ENCODE assay signal across 18 cellular contexts in genomic region chr22:28935140-28935539, GRCh38. TPM values are rescaled to one million over a fixed set of nuclear protein-coding genes. Genes with fewer than 3 reads are reported as not detected.
DNase-seq lines count a peak whose midpoint lies in the region; ATAC-seq, FAIRE-seq and TF ChIP-seq lines count a peak whose summit lies in the region.
"Had no signal": no experiment of that assay in that cellular context is flagged by ENCODE, and none has a peak within 500 bp of the region (broad histone marks: within the 10 kb centered on the region; RNA-seq: fewer than 3 reads in every experiment).

No MANE protein-coding gene starts in this region.

- no peak for DNase-seq in K562 (ENCODE audit: extremely low read depth in 1 of 4, low spot score in 3 of 4)
- DNase-seq in left lobe of liver (ENCODE audit: low spot score) = peak; percentile 27
- DNase-seq in activated T-helper 2 cell treated with anti-CD3 and anti-CD28 coated beads, Interferon-gamma antibody, Interleukin-2, Interleukin-4, amounts not matched to agents 10 μg/mL and 5 μg/mL and 100 μg/mL, durations not matched to agents 14 hours and 24 hours and 36 hours (ENCODE audit: low spot score) = no peak
- no peak for DNase-seq in activated CD4-positive, alpha-beta T cell treated with anti-CD3 and anti-CD28 coated beads for 48 hours
- DNase-seq: DMS79, HCEC 1CT, KBM-7, MV-4-11, NCI-H1694 treated with DMSO at 0.1 percent for 48 hours, NCI-H510A, NCI-H748 treated with DMSO at 0.1 percent for 48 hours, OCI-M1, Right ventricle myocardium superior had no signal

- in situ Hi-C loops in K562 (cut with MboI) = no loop called here

- H3K9me2 ChIP-seq in Loucy (replicated peaks; ENCODE audit: low read depth, low read length) = no peaks in the 10 kb centered on the region

- H3K4me1 Mint-ChIP-seq in activated T-helper 2 cell treated with anti-CD3 and anti-CD28 coated beads, Interferon-gamma antibody, Interleukin-2, Interleukin-4, amounts not matched to agents 10 μg/mL and 5 μg/mL and 100 μg/mL, durations not matched to agents 14 hours and 24 hours and 36 hours (ENCODE audit: low read depth) = no peaks in the 10 kb centered on the region

- peaks cover 29% of the 10 kb centered on the region for H3K4me1 ChIP-seq in Loucy (ENCODE audit: insufficient read depth, low read length, poor library complexity, severe bottlenecking)
- peaks cover 0 to 6% of the 10 kb centered on the region in 2 experiments; a peak in 1 of 5 replicates for H3K4me1 ChIP-seq in K562 (replicated peaks in 1 of 2; ENCODE audit: control insufficient read depth in 2 of 2, insufficient read depth in 2 of 2, low read length in 2 of 2)

- FAIRE-seq in K562 (lab: Jason Lieb, UNC) = no peak

- no peak for TF ChIP-seq POLR2A in K562 (conservative IDR thresholded peaks at IDR 0.05)

- TF ChIP-seq CTCF in Loucy (conservative IDR thresholded peaks at IDR 0.05; ENCODE audit: low read length) (0 out of 2 replicates have a peak, but pooled peaks have one; percentile 10), K562 (IDR thresholded peaks at IDR 0.05 in 2 of 3, conservative IDR thresholded peaks at IDR 0.05 in 1 of 3; ENCODE audit: insufficient read depth in 2 of 3, low read depth in 1 of 3, low read length in 3 of 3) (0 out of 6 replicates have a peak, but pooled peaks of 1 of the 3 experiments have one; percentile 4)

- no peaks in the 10 kb centered on the region for H3K36me3 Mint-ChIP-seq in activated T-helper 2 cell treated with anti-CD3 and anti-CD28 coated beads, Interferon-gamma antibody, Interleukin-2, Interleukin-4, amounts not matched to agents 10 μg/mL and 5 μg/mL and 100 μg/mL, durations not matched to agents 14 hours and 24 hours and 36 hours (ENCODE audit: low read depth)

- H3F3A ChIP-seq in Loucy (ENCODE audit: low read depth) = no peaks in the 10 kb centered on the region

- no peak overlapping the region for H3K4me3 Mint-ChIP-seq in activated T-helper 2 cell treated with anti-CD3 and anti-CD28 coated beads, Interferon-gamma antibody, Interleukin-2, Interleukin-4, amounts not matched to agents 10 μg/mL and 5 μg/mL and 100 μg/mL, durations not matched to agents 14 hours and 24 hours and 36 hours (ENCODE audit: low read depth)

- no peak for TF ChIP-seq EP300 in K562 (IDR thresholded peaks at IDR 0.05; ENCODE audit: low read length)

- H3K27ac ChIP-seq in K562 (ENCODE audit: extremely low read depth, low read depth, low read length) = no peak overlapping the region
- peak overlapping the region; percentile 49 for H3K27ac ChIP-seq in temporal lobe (ENCODE audit: low read depth, low read length)
- H3K27ac ChIP-seq: C4-2B, SK-N-MC had no signal

- H3K27me3 Mint-ChIP-seq in activated T-helper 2 cell treated with anti-CD3 and anti-CD28 coated beads, Interferon-gamma antibody, Interleukin-2, Interleukin-4, amounts not matched to agents 10 μg/mL and 5 μg/mL and 100 μg/mL, durations not matched to agents 14 hours and 24 hours and 36 hours (ENCODE audit: low read depth) = peaks cover 72% of the 10 kb centered on the region

- H2AFZ ChIP-seq in Loucy (ENCODE audit: low read length) (no peak overlapping the region), K562 (ENCODE audit: low read depth, low read length) (no peak overlapping the region)

- no TSS peak for BruUV-seq in K562 (replicated peaks; lab: Mats Ljungman, UMichigan)

- peaks cover 36% of the 10 kb centered on the region for H3K79me2 ChIP-seq in Loucy (ENCODE audit: insufficient read depth, low read length)
- peaks cover 8% of the 10 kb centered on the region; the same call in 2 of the 3 replicates for H3K79me2 ChIP-seq in K562 (ENCODE audit: control insufficient read depth, insufficient read depth, low read length)

- TF ChIP-seq RAD21 in K562 (CRISPR knock-in tag; conservative IDR thresholded peaks at IDR 0.05 in 1 of 2, IDR thresholded peaks at IDR 0.05 in 1 of 2) = no peak

- H3K4me2 ChIP-seq in Loucy (ENCODE audit: low read depth, low read length, poor library complexity, severe bottlenecking) (no peak overlapping the region), K562 (ENCODE audit: insufficient read depth, low read length) (no peak overlapping the region)

- no peaks in the 10 kb centered on the region for H3K9me3 Mint-ChIP-seq in activated T-helper 2 cell treated with anti-CD3 and anti-CD28 coated beads, Interferon-gamma antibody, Interleukin-2, Interleukin-4, amounts not matched to agents 10 μg/mL and 5 μg/mL and 100 μg/mL, durations not matched to agents 14 hours and 24 hours and 36 hours

- H3K9me3 ChIP-seq in Loucy (ENCODE audit: insufficient read depth, low read depth, low read length) (no peaks in the 10 kb centered on the region), K562 (replicated peaks; ENCODE audit: control insufficient read depth, insufficient read depth, low read depth, low read length) (no peaks in the 10 kb centered on the region)

- POLR2A ChIA-PET in K562 (lab: Yijun Ruan, JAX) = interaction anchor here (0.6 kb wide), 1 partner anchor 153 kb away, joined by 3 read pairs; no protein-coding TSS in a partner anchor

- WGBS in K562 (ENCODE audit: insufficient coverage, low coverage, missing lambda C conversion rate) = 57% methylated on average over 4 of the region's 4 CpGs

- no peak for ATAC-seq in K562
- no peak for ATAC-seq in left lobe of liver
- no peak for ATAC-seq in HG02588 (IDR thresholded peaks at IDR 0.05; ENCODE audit: unreplicated experiment)

- no peak overlapping the region for H3K9ac ChIP-seq in Loucy (ENCODE audit: low read depth, low read length, poor library complexity, severe bottlenecking)
- no peak overlapping the region for H3K9ac ChIP-seq in K562 (ENCODE audit: insufficient read depth in 1 of 2, low read depth in 2 of 2, low read length in 2 of 2)

- no peak overlapping the region for H3K27ac Mint-ChIP-seq in activated T-helper 2 cell treated with anti-CD3 and anti-CD28 coated beads, Interferon-gamma antibody, Interleukin-2, Interleukin-4, amounts not matched to agents 10 μg/mL and 5 μg/mL and 100 μg/mL, durations not matched to agents 14 hours and 24 hours and 36 hours

- H3K4me3 ChIP-seq in Loucy (ENCODE audit: low read length, poor library complexity, severe bottlenecking) (no peak overlapping the region), K562 (no peak overlapping the region)
- H3K4me3 ChIP-seq: SK-N-MC had no signal

- H4K20me1 ChIP-seq in Loucy (ENCODE audit: insufficient read depth, low read length, poor library complexity, severe bottlenecking) (peaks cover 16% of the 10 kb centered on the region), K562 (replicated peaks; ENCODE audit: control insufficient read depth, insufficient read depth, low read length) (peaks cover 12% of the 10 kb centered on the region; the same call in 1 of the 2 replicates)

- H3K27me3 ChIP-seq in Loucy (ENCODE audit: insufficient read depth, low read length, poor library complexity, severe bottlenecking) (no peaks in the 10 kb centered on the region), K562 (ENCODE audit: control insufficient read depth in 2 of 2, insufficient read depth in 2 of 2, low read length in 2 of 2) (no peaks in the 10 kb centered on the region)

- CTCF ChIA-PET in K562 (lab: Yijun Ruan, JAX; ENCODE audit: low intra/inter-chr PET ratio) = interaction anchor here (0.5 kb wide), 1 partner anchor 592 kb away, joined by 4 read pairs; no protein-coding TSS in a partner anchor

- H3K9me1 ChIP-seq in K562 (ENCODE audit: control insufficient read depth, insufficient read depth, low read length) = peaks cover 6% of the 10 kb centered on the region

- H3K36me3 ChIP-seq in Loucy (ENCODE audit: insufficient read depth, low read length) = no peaks in the 10 kb centered on the region
- H3K36me3 ChIP-seq in K562 (ENCODE audit: control insufficient read depth, insufficient read depth, low read length) = no peaks in the 10 kb centered on the region

- intact Hi-C loops in K562 (cut with micrococcal nuclease) = no loop called here
- intact Hi-C loops in activated T-helper 2 cell treated with anti-CD3 and anti-CD28 coated beads, Interferon-gamma antibody, Interleukin-2, Interleukin-4, amounts not matched to agents 10 μg/mL and 5 μg/mL and 100 μg/mL, durations not matched to agents 14 hours and 24 hours and 36 hours (cut with micrococcal nuclease) = no loop called here

TF ChIP-seq in K562, 482 proteins besides CTCF, POLR2A, EP300 and RAD21 (continues in another document):
- TF ChIP-seq, protein P1, sequence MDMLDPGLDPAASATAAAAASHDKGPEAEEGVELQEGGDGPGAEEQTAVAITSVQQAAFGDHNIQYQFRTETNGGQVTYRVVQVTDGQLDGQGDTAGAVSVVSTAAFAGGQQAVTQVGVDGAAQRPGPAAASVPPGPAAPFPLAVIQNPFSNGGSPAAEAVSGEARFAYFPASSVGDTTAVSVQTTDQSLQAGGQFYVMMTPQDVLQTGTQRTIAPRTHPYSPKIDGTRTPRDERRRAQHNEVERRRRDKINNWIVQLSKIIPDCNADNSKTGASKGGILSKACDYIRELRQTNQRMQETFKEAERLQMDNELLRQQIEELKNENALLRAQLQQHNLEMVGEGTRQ (CRISPR knock-in tag; IDR thresholded peaks at IDR 0.05) = peak; percentile 46; the same call in 1 of the 2 replicates

RNA-seq across cellular contexts. Expression of gene ZNRF3, which starts 51.8 kb away (rescaled TPM):
- 2.4 and 5.4 TPM in 2 replicates for total RNA-seq in K562 (2011; cell fraction: chromatin; rRNA removed; ENCODE audit: low replicate concordance)
- total RNA-seq in K562 (2011; cell fraction: nucleolus; rRNA removed) = 7.5 and 8.0 TPM in 2 replicates
- 4.6 and 5.8 TPM in 2 replicates for total RNA-seq in K562 (2011; cell fraction: nucleoplasm; rRNA removed)
- total RNA-seq in K562 (2014; rRNA removed) (2.6 and 3.5 TPM in 2 replicates), K562 (2014; rRNA removed; fragmentation: Illumina TruSeq; extraction: Trizol) (1.5 and 1.6 TPM in 2 replicates), K562 (2015; rRNA removed; fragmentation: Illumina TruSeq; extraction: Trizol) (2.0 and 2.3 TPM in 2 replicates), K562 (2021) (5.9 and 6.1 TPM in 2 replicates), left lobe of liver (7.3 TPM), temporal lobe (7.6 TPM)
- polyA plus RNA-seq in K562 (2011; rRNA removed) (1.0 and 1.1 TPM in 2 replicates), K562 (2014; fragmentation: Illumina TruSeq; extraction: Trizol) (1.7 and 2.4 TPM in 2 replicates), K562 (2014; fragmentation: Nextera tagmentation; extraction: Ambion mirVana) (under 1 TPM; 0.41 to 0.58 TPM), K562 (2014; rRNA removed) (2.9 and 4.2 TPM in 2 replicates)
- 1.3 and 3.8 TPM in 2 replicates for polyA plus RNA-seq in K562 (2011; cell fraction: cytosol; rRNA removed)
- 1.4 and 3.9 TPM in 2 replicates for polyA plus RNA-seq in K562 (2011; cell fraction: nucleus; rRNA removed)
- 1.9 and 2.3 TPM in 2 replicates for polyA plus RNA-seq in K562 (2012)
- 1.3 and 1.4 TPM in 2 replicates for polyA minus RNA-seq in K562 (2011; rRNA and poly(A)+ RNA removed)
- polyA minus RNA-seq in K562 (2011; cell fraction: cytosol; rRNA and poly(A)+ RNA removed) = 2.4 and 3.9 TPM in 2 replicates
- 1.6 and 2.0 TPM in 2 replicates for polyA minus RNA-seq in K562 (2011; cell fraction: nucleus; rRNA and poly(A)+ RNA removed)
- total RNA-seq in activated T-helper 2 cell treated with anti-CD3 and anti-CD28 coated beads, Interferon-gamma antibody, Interleukin-2, Interleukin-4, amounts not matched to agents 10 μg/mL and 5 μg/mL and 100 μg/mL, durations not matched to agents 14 hours and 24 hours and 36 hours = 0.82 and 1.1 TPM in 2 replicates
